ENCODE assay signal across 26 cellular contexts in the genomic region with DNA sequence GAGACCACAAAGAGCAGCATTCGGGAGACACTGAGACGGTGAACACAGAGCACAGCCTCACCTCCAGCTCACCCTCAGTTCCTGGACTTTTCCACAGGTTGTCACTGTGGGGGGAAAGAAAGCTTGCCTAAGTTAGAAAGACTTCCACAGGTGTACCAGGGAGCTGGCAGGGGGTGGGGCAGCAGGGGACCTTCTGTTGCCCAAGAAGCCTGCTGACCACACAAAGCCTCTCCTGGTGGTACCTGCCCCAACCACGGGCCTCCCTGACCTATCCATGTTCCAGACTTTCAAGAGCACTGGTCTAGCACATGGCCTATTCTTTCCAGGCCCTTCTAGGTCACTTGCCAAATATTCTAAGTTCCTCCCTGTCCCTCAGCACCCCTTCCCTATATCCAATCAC.
"Had no signal": no experiment of that assay in that cellular context is flagged by ENCODE, and none has a peak within 500 bp of the region (broad histone marks: within the 10 kb centered on the region; RNA-seq: fewer than 3 reads in every experiment).

No MANE protein-coding gene starts in this region.

- DNase-seq: activated CD4-positive, alpha-beta T cell treated with anti-CD3 and anti-CD28 coated beads, Interleukin-2, amount 10 ng/mL, durations not matched to agents 24 days and 14 days; activated CD4-positive, alpha-beta T cell treated with anti-CD3 and anti-CD28 coated beads, Interleukin-2, amount 50 U/mL, for 4 hours; activated CD8-positive, alpha-beta T cell treated with anti-CD3 and anti-CD28 coated beads for 36 hours; activated gamma-delta T cell treated with Interleukin-2 at 50 U/mL for 16 hours; activated naive CD4-positive, alpha-beta T cell treated with anti-CD3 and anti-CD28 coated beads for 36 hours; activated T-cell treated with anti-CD3 and anti-CD28 coated beads, Interleukin-2, amount 50 U/mL, for 1 hour; activated T-cell treated with anti-CD3 and anti-CD28 coated beads, Interleukin-2, amount 50 U/mL, for 72 hours; body of pancreas; caudate nucleus; Kasumi-1; KG1; MG63; NCI-H1048; NCI-H1105 treated with DMSO at 0.1 percent for 48 hours; NCI-H1436; NCI-H1694; NCI-H1930; NCI-H2081 treated with DMSO at 0.1 percent for 48 hours; NCI-H226; NCI-H524 treated with DMSO at 0.1 percent for 48 hours; OCI-M1; Right ventricle myocardium superior had no signal

- H3K27ac ChIP-seq: adrenal gland, body of pancreas, breast epithelium had no signal

- H3K27me3 Mint-ChIP-seq: activated CD4-positive, alpha-beta T cell treated with anti-CD3 and anti-CD28 coated beads, Interleukin-2, amount 10 ng/mL, durations not matched to agents 24 days and 14 days; activated CD8-positive, alpha-beta T cell treated with anti-CD3 and anti-CD28 coated beads for 36 hours; activated T-helper 17 cell treated with anti-CD3 and anti-CD28 coated beads, Interleukin-2, amount 50 U/mL, for 72 hours had no signal

- H3K27me3 ChIP-seq: adrenal gland, body of pancreas, breast epithelium, MG63 had no signal

- H3K4me3 Mint-ChIP-seq: activated CD4-positive, alpha-beta T cell treated with anti-CD3 and anti-CD28 coated beads, Interleukin-2, amount 10 ng/mL, durations not matched to agents 24 days and 14 days; activated CD8-positive, alpha-beta T cell treated with anti-CD3 and anti-CD28 coated beads for 36 hours; activated naive CD4-positive, alpha-beta T cell treated with anti-CD3 and anti-CD28 coated beads for 36 hours; activated T-cell treated with anti-CD3 and anti-CD28 coated beads, Interleukin-2, amount 50 U/mL, for 72 hours; activated T-helper 17 cell treated with anti-CD3 and anti-CD28 coated beads, Interleukin-2, amount 50 U/mL, for 72 hours had no signal

- H3K27ac Mint-ChIP-seq: activated CD4-positive, alpha-beta T cell treated with anti-CD3 and anti-CD28 coated beads, Interleukin-2, amount 10 ng/mL, durations not matched to agents 24 days and 14 days; activated CD8-positive, alpha-beta T cell treated with anti-CD3 and anti-CD28 coated beads for 36 hours; activated naive CD4-positive, alpha-beta T cell treated with anti-CD3 and anti-CD28 coated beads for 36 hours; activated T-cell treated with anti-CD3 and anti-CD28 coated beads, Interleukin-2, amount 50 U/mL, for 72 hours; activated T-helper 17 cell treated with anti-CD3 and anti-CD28 coated beads, Interleukin-2, amount 50 U/mL, for 72 hours had no signal

- H3K4me1 ChIP-seq: body of pancreas, breast epithelium had no signal

- H3K36me3 ChIP-seq: adrenal gland, breast epithelium, MG63 had no signal

- H3K9me3 Mint-ChIP-seq: activated CD4-positive, alpha-beta T cell treated with anti-CD3 and anti-CD28 coated beads, Interleukin-2, amount 10 ng/mL, durations not matched to agents 24 days and 14 days; activated CD8-positive, alpha-beta T cell treated with anti-CD3 and anti-CD28 coated beads for 36 hours; activated naive CD4-positive, alpha-beta T cell treated with anti-CD3 and anti-CD28 coated beads, Interleukin-2, amount 50 U/mL, for 72 hours; activated T-helper 17 cell treated with anti-CD3 and anti-CD28 coated beads, Interleukin-2, amount 50 U/mL, for 72 hours had no signal

- H3K4me3 ChIP-seq: adrenal gland, body of pancreas, breast epithelium, MG63 had no signal

- H3K4me1 Mint-ChIP-seq: activated CD4-positive, alpha-beta T cell treated with anti-CD3 and anti-CD28 coated beads, Interleukin-2, amount 10 ng/mL, durations not matched to agents 24 days and 14 days; activated T-helper 17 cell treated with anti-CD3 and anti-CD28 coated beads, Interleukin-2, amount 50 U/mL, for 72 hours had no signal

- H3K9me3 ChIP-seq: adrenal gland, body of pancreas, breast epithelium had no signal

- H3K36me3 Mint-ChIP-seq: activated naive CD4-positive, alpha-beta T cell treated with anti-CD3 and anti-CD28 coated beads, Interleukin-2, amount 50 U/mL, for 72 hours had no signal
